ENCODE assay signal across 1 cellular context in the genomic region with DNA sequence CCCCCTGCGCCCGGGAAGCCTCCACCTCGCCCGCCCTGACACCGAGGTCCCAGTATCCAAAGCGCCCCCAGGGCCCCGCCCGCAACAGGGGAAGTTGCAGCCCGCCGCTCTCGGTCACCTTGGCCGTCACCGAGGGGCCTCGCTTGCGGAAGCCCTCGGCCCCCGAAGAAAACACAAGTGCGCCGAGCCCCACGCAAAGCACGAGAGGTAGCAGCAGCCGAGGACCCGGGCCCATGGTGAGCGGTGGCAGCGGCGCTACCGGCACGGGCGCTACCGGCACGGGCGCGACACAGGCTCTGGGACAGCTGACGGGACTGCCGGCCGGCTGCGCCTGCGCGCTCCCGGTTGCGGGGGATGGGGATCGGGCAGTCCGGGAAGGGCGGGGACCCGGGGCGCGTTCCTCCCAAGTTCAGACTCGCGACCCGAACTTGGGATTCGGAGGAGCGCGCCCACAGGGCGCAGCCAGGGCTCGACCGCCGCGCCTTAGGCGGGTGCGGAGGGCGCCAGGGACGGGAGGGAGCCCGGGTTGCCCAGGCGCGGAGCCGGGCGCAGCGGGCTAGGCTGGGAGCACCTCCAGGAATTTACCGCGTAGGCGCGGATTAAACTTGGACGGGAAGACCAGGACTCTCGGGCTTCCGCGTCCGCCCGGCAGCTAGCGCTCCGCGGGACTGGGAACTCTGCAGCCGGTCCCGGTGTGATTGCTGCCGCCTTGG.
TF ChIP-seq lines count a peak whose summit lies in the region.

Gene PPIC, minus strand, starts transcription at position 335 of the 713 bp plus-strand sequence. Its CDS starts 100 bp downstream, at position 235.

TF ChIP-seq in SK-N-SH, 30 proteins besides CTCF, POLR2A, EP300 and RAD21 (continued from another document):
- TF ChIP-seq, protein P1, sequence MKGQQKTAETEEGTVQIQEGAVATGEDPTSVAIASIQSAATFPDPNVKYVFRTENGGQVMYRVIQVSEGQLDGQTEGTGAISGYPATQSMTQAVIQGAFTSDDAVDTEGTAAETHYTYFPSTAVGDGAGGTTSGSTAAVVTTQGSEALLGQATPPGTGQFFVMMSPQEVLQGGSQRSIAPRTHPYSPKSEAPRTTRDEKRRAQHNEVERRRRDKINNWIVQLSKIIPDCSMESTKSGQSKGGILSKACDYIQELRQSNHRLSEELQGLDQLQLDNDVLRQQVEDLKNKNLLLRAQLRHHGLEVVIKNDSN (IDR thresholded peaks at IDR 0.05; ENCODE audit: borderline replicate concordance, low read depth), result no peak
- TF ChIP-seq SIN3A (IDR thresholded peaks at IDR 0.05; ENCODE audit: borderline replicate concordance, low read depth, low read length) (no peak; the same call in 1 of the 2 replicates), RCOR1 (IDR thresholded peaks at IDR 0.05; ENCODE audit: low read length) (no peak), RXRA (IDR thresholded peaks at IDR 0.05; ENCODE audit: borderline replicate concordance, low read depth) (no peak), USF2 (IDR thresholded peaks at IDR 0.05; ENCODE audit: borderline replicate concordance, low read depth, low read length) (no peak), MEF2A (IDR thresholded peaks at IDR 0.05; ENCODE audit: borderline replicate concordance, low read depth) (no peak), YY1 (IDR thresholded peaks at IDR 0.05; ENCODE audit: low read depth) (no peak), SMC3 (IDR thresholded peaks at IDR 0.05; ENCODE audit: low read depth, low read length) (no peak), PBX3 (IDR thresholded peaks at IDR 0.05) (no peak), TCF12 (IDR thresholded peaks at IDR 0.05) (no peak), NFIC (IDR thresholded peaks at IDR 0.05; ENCODE audit: borderline replicate concordance) (no peak), NRF1 (IDR thresholded peaks at IDR 0.05; ENCODE audit: low read depth, low read length) (peak; percentile 63), ZBTB33 (IDR thresholded peaks at IDR 0.05; ENCODE audit: borderline replicate concordance, low read depth) (0 out of 2 replicates have a peak, but pooled peaks have one; percentile 19), FOXJ3 (CRISPR knock-in tag; IDR thresholded peaks at IDR 0.05) (no peak), TEAD4 (IDR thresholded peaks at IDR 0.05; ENCODE audit: borderline replicate concordance, insufficient read depth) (0 out of 2 replicates have a peak, but pooled peaks have one; percentile 10), TAF1 (IDR thresholded peaks at IDR 0.05; ENCODE audit: borderline replicate concordance, low read depth, low read length) (no peak; the same call in 1 of the 2 replicates), FOSL2 (IDR thresholded peaks at IDR 0.05; ENCODE audit: borderline replicate concordance, low read depth) (no peak), RFX5 (IDR thresholded peaks at IDR 0.05; ENCODE audit: low read length) (no peak)
- TF ChIP-seq, protein P2, sequence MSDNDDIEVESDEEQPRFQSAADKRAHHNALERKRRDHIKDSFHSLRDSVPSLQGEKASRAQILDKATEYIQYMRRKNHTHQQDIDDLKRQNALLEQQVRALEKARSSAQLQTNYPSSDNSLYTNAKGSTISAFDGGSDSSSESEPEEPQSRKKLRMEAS (IDR thresholded peaks at IDR 0.05; ENCODE audit: low read depth), result no peak
- TF ChIP-seq, protein P3, sequence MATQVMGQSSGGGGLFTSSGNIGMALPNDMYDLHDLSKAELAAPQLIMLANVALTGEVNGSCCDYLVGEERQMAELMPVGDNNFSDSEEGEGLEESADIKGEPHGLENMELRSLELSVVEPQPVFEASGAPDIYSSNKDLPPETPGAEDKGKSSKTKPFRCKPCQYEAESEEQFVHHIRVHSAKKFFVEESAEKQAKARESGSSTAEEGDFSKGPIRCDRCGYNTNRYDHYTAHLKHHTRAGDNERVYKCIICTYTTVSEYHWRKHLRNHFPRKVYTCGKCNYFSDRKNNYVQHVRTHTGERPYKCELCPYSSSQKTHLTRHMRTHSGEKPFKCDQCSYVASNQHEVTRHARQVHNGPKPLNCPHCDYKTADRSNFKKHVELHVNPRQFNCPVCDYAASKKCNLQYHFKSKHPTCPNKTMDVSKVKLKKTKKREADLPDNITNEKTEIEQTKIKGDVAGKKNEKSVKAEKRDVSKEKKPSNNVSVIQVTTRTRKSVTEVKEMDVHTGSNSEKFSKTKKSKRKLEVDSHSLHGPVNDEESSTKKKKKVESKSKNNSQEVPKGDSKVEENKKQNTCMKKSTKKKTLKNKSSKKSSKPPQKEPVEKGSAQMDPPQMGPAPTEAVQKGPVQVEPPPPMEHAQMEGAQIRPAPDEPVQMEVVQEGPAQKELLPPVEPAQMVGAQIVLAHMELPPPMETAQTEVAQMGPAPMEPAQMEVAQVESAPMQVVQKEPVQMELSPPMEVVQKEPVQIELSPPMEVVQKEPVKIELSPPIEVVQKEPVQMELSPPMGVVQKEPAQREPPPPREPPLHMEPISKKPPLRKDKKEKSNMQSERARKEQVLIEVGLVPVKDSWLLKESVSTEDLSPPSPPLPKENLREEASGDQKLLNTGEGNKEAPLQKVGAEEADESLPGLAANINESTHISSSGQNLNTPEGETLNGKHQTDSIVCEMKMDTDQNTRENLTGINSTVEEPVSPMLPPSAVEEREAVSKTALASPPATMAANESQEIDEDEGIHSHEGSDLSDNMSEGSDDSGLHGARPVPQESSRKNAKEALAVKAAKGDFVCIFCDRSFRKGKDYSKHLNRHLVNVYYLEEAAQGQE (IDR thresholded peaks at IDR 0.05; ENCODE audit: low read depth, low read length), result no peak
TF ChIP-seq in SK-N-SH: peak in this region for 5.
